12 cellular contexts compared by ENCODE assay signal in the genomic region with DNA sequence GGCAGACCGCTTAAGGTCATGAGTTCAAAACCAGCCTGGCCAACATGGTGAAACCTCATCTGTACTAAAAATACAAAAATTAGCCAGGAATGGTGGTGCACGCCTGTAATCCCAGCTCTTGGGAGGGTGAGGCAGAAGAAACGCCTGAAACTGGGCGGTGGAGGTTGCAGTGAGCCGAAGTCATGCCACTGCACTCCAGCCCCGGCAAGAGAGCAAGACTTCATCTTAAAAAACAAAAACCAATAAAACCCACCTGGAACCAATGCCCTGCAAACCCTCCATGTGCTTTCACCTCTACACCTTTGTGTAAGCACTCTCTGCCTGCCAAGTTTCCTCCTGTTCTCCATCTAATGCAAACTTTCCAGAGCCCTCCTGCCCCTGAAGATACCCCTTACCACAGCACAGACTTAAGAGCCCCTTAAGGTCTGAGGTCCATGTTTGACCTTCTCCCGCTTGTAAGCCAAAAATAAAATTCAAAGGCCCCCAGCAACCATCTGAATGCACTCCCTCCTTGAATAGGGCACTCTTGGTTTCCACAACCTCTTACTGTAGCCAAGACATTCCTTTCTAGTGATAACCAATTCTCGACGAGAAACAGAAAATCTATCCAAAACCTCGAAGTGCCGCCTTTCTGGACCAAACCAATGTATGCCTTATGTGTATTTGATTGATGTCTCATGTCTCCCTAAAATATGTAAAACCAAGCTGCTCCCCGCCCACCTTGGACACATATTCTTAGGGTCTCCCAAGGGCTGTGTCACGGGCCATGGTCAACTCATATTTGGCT. TPM values are rescaled to one million over a fixed set of nuclear protein-coding genes. Genes with fewer than 3 reads are reported as not detected.
DNase-seq lines count a peak whose midpoint lies in the region; ATAC-seq and TF ChIP-seq lines count a peak whose summit lies in the region.
"Had no signal": no experiment of that assay in that cellular context is flagged by ENCODE, and none has a peak within 500 bp of the region (broad histone marks: within the 10 kb centered on the region; RNA-seq: fewer than 3 reads in every experiment).

No MANE protein-coding gene starts in this region.

- ATAC-seq in activated T-cell treated with anti-CD3 and anti-CD28 coated beads, Interleukin-2, amount 50 U/mL, for 4 hours: no peak
- ATAC-seq in HG02571 (IDR thresholded peaks at IDR 0.05; ENCODE audit: unreplicated experiment): no peak
- no peak for ATAC-seq in GM18909 (IDR thresholded peaks at IDR 0.05; ENCODE audit: poor library complexity, unreplicated experiment)
- ATAC-seq: mucosa of descending colon, Right ventricle myocardium inferior had no signal

- H3K36me3 Mint-ChIP-seq in activated T-cell treated with anti-CD3 and anti-CD28 coated beads, Interleukin-2, amount 50 U/mL, for 4 hours (ENCODE audit: insufficient read depth): peaks cover 69% of the 10 kb centered on the region

- peak overlapping the region; percentile 96 for H3K4me2 ChIP-seq in PC-9

- H3K4me1 ChIP-seq in PC-9 (replicated peaks; ENCODE audit: insufficient read depth) (peaks cover 28% of the 10 kb centered on the region), skeletal muscle tissue (ENCODE audit: control insufficient read depth in 3 of 3, insufficient read depth in 3 of 3, low read length in 3 of 3) (peaks cover 35 to 48% (median 38%) of the 10 kb centered on the region in 3 donors), Peyer's patch (peaks cover 0 to 32% (median 4%) of the 10 kb centered on the region in 4 donors)

- no peak for DNase-seq in activated T-cell treated with anti-CD3 and anti-CD28 coated beads, Interleukin-2, amount 50 U/mL, for 4 hours
- DNase-seq in activated T-cell treated with anti-CD3 and anti-CD28 coated beads, Interleukin-2, amount 50 U/mL, for 1 hour: no peak
- DNase-seq in PC-9 (no peak), epithelial cell of esophagus (ENCODE audit: low read depth) (no peak), Peyer's patch (no peak)
- DNase-seq: C1 segment of cervical spinal cord; mucosa of descending colon; stimulated activated CD4-positive, alpha-beta T cell treated with anti-CD3 and anti-CD28 coated beads, Interleukin-2, amount 100 ng/mL, for 24 hours had no signal

- no peaks in the 10 kb centered on the region for H3K27me3 Mint-ChIP-seq in activated T-cell treated with anti-CD3 and anti-CD28 coated beads, Interleukin-2, amount 50 U/mL, for 4 hours (ENCODE audit: low read depth)

- peak overlapping the region; percentile 98; the same call in 1 of the 2 replicates for H3K4me3 ChIP-seq in PC-9
- H3K4me3 ChIP-seq in epithelial cell of esophagus (ENCODE audit: low read length): peak overlapping the region; percentile 15
- no peak overlapping the region for H3K4me3 ChIP-seq in skeletal muscle tissue (ENCODE audit: low read length in 3 of 3)
- H3K4me3 ChIP-seq in Peyer's patch: no peak overlapping the region
- H3K4me3 ChIP-seq: mucosa of descending colon had no signal

- CTCF ChIA-PET in PC-9 (lab: Charles Lee): no interaction called here

- POLR2A ChIA-PET in PC-9 (lab: Charles Lee; ENCODE audit: unreplicated experiment): interaction anchor here (0.6 kb wide), 1 partner anchor 26 kb away, joined by 3 read pairs; no protein-coding TSS in a partner anchor

- H3K9me2 ChIP-seq in PC-9 (ENCODE audit: insufficient read depth): no peaks in the 10 kb centered on the region

- no peak overlapping the region for H2AFZ ChIP-seq in PC-9

- H3K36me3 ChIP-seq in PC-9 (ENCODE audit: low read depth) (peaks cover 77% of the 10 kb centered on the region), skeletal muscle tissue (ENCODE audit: control insufficient read depth in 3 of 3, insufficient read depth in 3 of 3, low read length in 3 of 3) (peaks cover 48 to 62% (median 61%) of the 10 kb centered on the region in 3 donors), Peyer's patch (peaks cover 0 to 64% (median 0%) of the 10 kb centered on the region in 3 donors)

- TF ChIP-seq POLR2A in Peyer's patch (IDR thresholded peaks at IDR 0.05): no peak

- no peaks in the 10 kb centered on the region for H3K9me3 Mint-ChIP-seq in activated T-cell treated with anti-CD3 and anti-CD28 coated beads, Interleukin-2, amount 50 U/mL, for 4 hours

- peaks cover 68% of the 10 kb centered on the region for H4K20me1 ChIP-seq in PC-9 (ENCODE audit: insufficient read depth)

- H3K27ac ChIP-seq in PC-9: no peak overlapping the region
- peak overlapping the region; percentile 6 for H3K27ac ChIP-seq in skeletal muscle tissue (ENCODE audit: low read depth, low read length)
- no peak overlapping the region for H3K27ac ChIP-seq in Peyer's patch

- peak overlapping the region; percentile 98 for H3K4me3 Mint-ChIP-seq in activated T-cell treated with anti-CD3 and anti-CD28 coated beads, Interleukin-2, amount 50 U/mL, for 4 hours

- H3F3A ChIP-seq in PC-9 (ENCODE audit: insufficient read depth, low read depth): peaks cover 76% of the 10 kb centered on the region

- intact Hi-C loops in PC-9 (cut with micrococcal nuclease; ENCODE audit: unreplicated experiment): no loop called here

- H3K27me3 ChIP-seq in PC-9 (ENCODE audit: insufficient read depth, low read depth): no peaks in the 10 kb centered on the region
- no peaks in the 10 kb centered on the region for H3K27me3 ChIP-seq in skeletal muscle tissue (ENCODE audit: control insufficient read depth in 3 of 3, insufficient read depth in 3 of 3, low read length in 3 of 3)
- H3K27me3 ChIP-seq in Peyer's patch: no peaks in the 10 kb centered on the region

- H3K4me1 Mint-ChIP-seq in activated T-cell treated with anti-CD3 and anti-CD28 coated beads, Interleukin-2, amount 50 U/mL, for 4 hours (ENCODE audit: low read depth): peaks cover 42% of the 10 kb centered on the region

- H3K9me3 ChIP-seq in PC-9 (ENCODE audit: insufficient read depth, low read depth) (no peaks in the 10 kb centered on the region), skeletal muscle tissue (ENCODE audit: control insufficient read depth in 3 of 3, low read length in 3 of 3) (no peaks in the 10 kb centered on the region), Peyer's patch (no peaks in the 10 kb centered on the region)
- H3K9me3 ChIP-seq: mucosa of descending colon had no signal

- TF ChIP-seq CTCF in PC-9 (conservative IDR thresholded peaks at IDR 0.05) (no peak), epithelial cell of esophagus (IDR thresholded peaks at IDR 0.05; ENCODE audit: insufficient read depth, low read depth, low read length, missing control alignments) (no peak), Peyer's patch (IDR thresholded peaks at IDR 0.05) (no peak)

- no TSS peak for BruUV-seq in PC-9 (replicated peaks; lab: Mats Ljungman, UMichigan)

- H3K9ac ChIP-seq in skeletal muscle tissue (ENCODE audit: low read depth in 1 of 3, low read length in 3 of 3): peak overlapping the region in 2 of 3 donors; percentile 8 to 57

- H3K79me2 ChIP-seq in PC-9 (ENCODE audit: low read depth): peaks cover 60% of the 10 kb centered on the region

RNA-seq across cellular contexts. Expression of a gene that starts 3.0 kb away (rescaled TPM):
- 1,000 to 10,000 TPM; 2,424 to 2,614 (median 2,461) TPM for total RNA-seq in activated T-cell treated with anti-CD3 and anti-CD28 coated beads, Interleukin-2, amount 50 U/mL, for 4 hours
- total RNA-seq in PC-9 (2021) (1,195 and 1,662 TPM in 2 replicates), skeletal muscle tissue (1,978 TPM), Peyer's patch (100 to 1,000 TPM; 258 to 541 (median 430) TPM)

RNA-seq across cellular contexts. Expression of a gene that starts 41.9 kb away (rescaled TPM):
- total RNA-seq in activated T-cell treated with anti-CD3 and anti-CD28 coated beads, Interleukin-2, amount 50 U/mL, for 4 hours: 1 to 10 TPM; 1.0 to 1.9 (median 1.4) TPM
- total RNA-seq in PC-9 (2021) (0.30 and 0.37 TPM in 2 replicates), skeletal muscle tissue (22.4 TPM), Peyer's patch (1 to 10 TPM; 1.4 to 4.1 (median 2.1) TPM)

Comparison
In these comparisons a context has a peak if more than half of its experiments do, and no peak if none do; other contexts are left out.
1. H3K4me3 ChIP-seq: peak in PC-9 (single experiment) and epithelial cell of esophagus (single experiment); none in skeletal muscle tissue (0 of 3) and Peyer's patch (0 of 4).